In the genomic region with DNA sequence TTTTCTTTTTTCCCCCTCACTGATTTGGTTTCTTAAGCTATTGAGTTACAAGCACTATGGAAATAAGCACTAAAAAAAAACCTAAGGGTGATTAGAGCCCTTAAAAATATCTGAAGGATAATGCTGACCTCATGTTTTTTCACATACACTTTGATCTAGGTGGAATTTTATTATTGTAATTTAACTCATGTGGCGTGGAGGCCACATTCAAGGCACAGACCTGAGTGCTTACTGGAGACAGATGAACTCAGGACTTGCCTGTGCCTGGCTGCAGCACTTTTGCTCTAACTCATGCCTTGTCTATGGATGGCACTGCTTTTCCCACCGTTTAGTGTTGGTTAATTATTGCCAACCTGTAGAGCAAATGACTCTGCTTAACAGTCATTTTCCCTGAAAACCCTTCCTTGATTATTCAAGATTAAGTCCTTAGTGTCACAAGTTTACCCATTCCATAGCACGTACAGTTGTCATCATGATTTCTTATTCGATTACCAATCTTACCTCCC, we compare ENCODE assay signal across 1 cellular context.
TF ChIP-seq lines count a peak whose summit lies in the region.

No MANE protein-coding gene starts in this region.

TF ChIP-seq in HepG2, 621 proteins besides CTCF, POLR2A, EP300 and RAD21 (continued from another document):
- TF ChIP-seq, protein P1, sequence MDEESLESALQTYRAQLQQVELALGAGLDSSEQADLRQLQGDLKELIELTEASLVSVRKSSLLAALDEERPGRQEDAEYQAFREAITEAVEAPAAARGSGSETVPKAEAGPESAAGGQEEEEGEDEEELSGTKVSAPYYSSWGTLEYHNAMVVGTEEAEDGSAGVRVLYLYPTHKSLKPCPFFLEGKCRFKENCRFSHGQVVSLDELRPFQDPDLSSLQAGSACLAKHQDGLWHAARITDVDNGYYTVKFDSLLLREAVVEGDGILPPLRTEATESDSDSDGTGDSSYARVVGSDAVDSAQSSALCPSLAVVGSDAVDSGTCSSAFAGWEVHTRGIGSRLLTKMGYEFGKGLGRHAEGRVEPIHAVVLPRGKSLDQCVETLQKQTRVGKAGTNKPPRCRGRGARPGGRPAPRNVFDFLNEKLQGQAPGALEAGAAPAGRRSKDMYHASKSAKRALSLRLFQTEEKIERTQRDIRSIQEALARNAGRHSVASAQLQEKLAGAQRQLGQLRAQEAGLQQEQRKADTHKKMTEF (CRISPR knock-in tag; IDR thresholded peaks at IDR 0.05) = no peak; the same call in 1 of the 2 replicates
- TF ChIP-seq PAWR (CRISPR knock-in tag; IDR thresholded peaks at IDR 0.05; ENCODE audit: borderline replicate concordance) (no peak), SCMH1 (CRISPR knock-in tag; IDR thresholded peaks at IDR 0.05; ENCODE audit: borderline replicate concordance) (no peak), ZNF331 (CRISPR knock-in tag; IDR thresholded peaks at IDR 0.05) (0 out of 2 replicates have a peak, but pooled peaks have one; percentile 23), ZNF782 (CRISPR knock-in tag; IDR thresholded peaks at IDR 0.05; ENCODE audit: borderline replicate concordance) (no peak), TBP (CRISPR knock-in tag; IDR thresholded peaks at IDR 0.05) (no peak), CREM (IDR thresholded peaks at IDR 0.05) (no peak), CREM (CRISPR knock-in tag; IDR thresholded peaks at IDR 0.05) (no peak), ZNF234 (CRISPR knock-in tag; conservative IDR thresholded peaks at IDR 0.05) (no peak), ZNF12 (CRISPR knock-in tag; IDR thresholded peaks at IDR 0.05) (no peak)
- TF ChIP-seq, protein P2, sequence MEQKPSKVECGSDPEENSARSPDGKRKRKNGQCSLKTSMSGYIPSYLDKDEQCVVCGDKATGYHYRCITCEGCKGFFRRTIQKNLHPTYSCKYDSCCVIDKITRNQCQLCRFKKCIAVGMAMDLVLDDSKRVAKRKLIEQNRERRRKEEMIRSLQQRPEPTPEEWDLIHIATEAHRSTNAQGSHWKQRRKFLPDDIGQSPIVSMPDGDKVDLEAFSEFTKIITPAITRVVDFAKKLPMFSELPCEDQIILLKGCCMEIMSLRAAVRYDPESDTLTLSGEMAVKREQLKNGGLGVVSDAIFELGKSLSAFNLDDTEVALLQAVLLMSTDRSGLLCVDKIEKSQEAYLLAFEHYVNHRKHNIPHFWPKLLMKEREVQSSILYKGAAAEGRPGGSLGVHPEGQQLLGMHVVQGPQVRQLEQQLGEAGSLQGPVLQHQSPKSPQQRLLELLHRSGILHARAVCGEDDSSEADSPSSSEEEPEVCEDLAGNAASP (CRISPR knock-in tag; IDR thresholded peaks at IDR 0.05; ENCODE audit: borderline replicate concordance) = no peak
- TF ChIP-seq, protein P3, sequence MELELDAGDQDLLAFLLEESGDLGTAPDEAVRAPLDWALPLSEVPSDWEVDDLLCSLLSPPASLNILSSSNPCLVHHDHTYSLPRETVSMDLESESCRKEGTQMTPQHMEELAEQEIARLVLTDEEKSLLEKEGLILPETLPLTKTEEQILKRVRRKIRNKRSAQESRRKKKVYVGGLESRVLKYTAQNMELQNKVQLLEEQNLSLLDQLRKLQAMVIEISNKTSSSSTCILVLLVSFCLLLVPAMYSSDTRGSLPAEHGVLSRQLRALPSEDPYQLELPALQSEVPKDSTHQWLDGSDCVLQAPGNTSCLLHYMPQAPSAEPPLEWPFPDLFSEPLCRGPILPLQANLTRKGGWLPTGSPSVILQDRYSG (CRISPR knock-in tag; IDR thresholded peaks at IDR 0.05) = 0 out of 2 replicates have a peak, but pooled peaks have one; percentile 40
- TF ChIP-seq, protein P4, sequence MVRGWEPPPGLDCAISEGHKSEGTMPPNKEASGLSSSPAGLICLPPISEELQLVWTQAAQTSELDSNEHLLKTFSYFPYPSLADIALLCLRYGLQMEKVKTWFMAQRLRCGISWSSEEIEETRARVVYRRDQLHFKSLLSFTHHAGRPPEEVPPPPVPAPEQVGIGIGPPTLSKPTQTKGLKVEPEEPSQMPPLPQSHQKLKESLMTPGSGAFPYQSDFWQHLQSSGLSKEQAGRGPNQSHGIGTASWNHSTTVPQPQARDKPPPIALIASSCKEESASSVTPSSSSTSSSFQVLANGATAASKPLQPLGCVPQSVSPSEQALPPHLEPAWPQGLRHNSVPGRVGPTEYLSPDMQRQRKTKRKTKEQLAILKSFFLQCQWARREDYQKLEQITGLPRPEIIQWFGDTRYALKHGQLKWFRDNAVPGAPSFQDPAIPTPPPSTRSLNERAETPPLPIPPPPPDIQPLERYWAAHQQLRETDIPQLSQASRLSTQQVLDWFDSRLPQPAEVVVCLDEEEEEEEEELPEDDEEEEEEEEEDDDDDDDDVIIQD (CRISPR knock-in tag; IDR thresholded peaks at IDR 0.05; ENCODE audit: low read depth) = no peak
